ENCODE assay signal across 1 cellular context in the genomic region with DNA sequence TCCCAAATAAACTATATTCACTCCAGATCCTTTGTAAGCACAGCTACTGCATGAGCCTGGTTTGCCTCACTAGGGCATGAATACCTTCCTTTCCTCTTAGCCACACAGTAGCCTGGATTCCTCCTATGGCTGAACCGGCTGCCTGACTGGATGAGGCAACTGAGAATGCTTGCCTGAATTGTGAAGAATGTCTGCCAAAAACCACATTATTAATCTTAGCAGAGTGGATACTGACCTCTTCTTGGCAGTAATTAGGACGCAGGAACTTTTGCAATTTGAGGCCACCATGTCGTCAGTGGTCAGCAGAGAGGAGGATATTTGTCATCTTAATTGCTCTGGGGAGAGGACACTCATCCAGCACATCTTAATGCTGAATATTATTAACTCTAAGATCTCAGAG.
TF ChIP-seq lines count a peak whose summit lies in the region.

No MANE protein-coding gene starts in this region.

TF ChIP-seq in H1, 55 proteins besides CTCF, POLR2A, EP300 and RAD21 (continued from another document):
- TF ChIP-seq CHD1 (IDR thresholded peaks at IDR 0.05; ENCODE audit: low read depth, low read length) (no peak), SIX5 (IDR thresholded peaks at IDR 0.05; ENCODE audit: low read depth, low read length) (no peak), JUN (IDR thresholded peaks at IDR 0.05; ENCODE audit: low read depth, low read length) (no peak), RXRA (IDR thresholded peaks at IDR 0.05; ENCODE audit: insufficient read depth, low read depth, low read length) (no peak), RFX5 (IDR thresholded peaks at IDR 0.05; ENCODE audit: borderline replicate concordance, low read depth, low read length) (no peak), SRF (IDR thresholded peaks at IDR 0.05; ENCODE audit: low read depth, low read length) (no peak), GABPA (IDR thresholded peaks at IDR 0.05; ENCODE audit: borderline replicate concordance, insufficient read depth, low read length) (no peak), CHD2 (IDR thresholded peaks at IDR 0.05; ENCODE audit: low read length) (no peak), KDM1A (IDR thresholded peaks at IDR 0.05; ENCODE audit: borderline replicate concordance, low read length) (no peak), SP2 (IDR thresholded peaks at IDR 0.05; ENCODE audit: low read length) (no peak), YY1 (IDR thresholded peaks at IDR 0.05; ENCODE audit: low read depth, low read length) (no peak), USF2 (IDR thresholded peaks at IDR 0.05; ENCODE audit: low read length) (no peak), SP1 (IDR thresholded peaks at IDR 0.05; ENCODE audit: low read depth, low read length) (no peak), GTF2F1 (IDR thresholded peaks at IDR 0.05; ENCODE audit: borderline replicate concordance, low read depth, low read length) (no peak)
